ENCODE assay signal across 11 cellular contexts in genomic region chr5:140106101-140106500, GRCh38. TPM values are rescaled to one million over a fixed set of nuclear protein-coding genes. Genes with fewer than 3 reads are reported as not detected.
DNase-seq lines count a peak whose midpoint lies in the region; ATAC-seq and TF ChIP-seq lines count a peak whose summit lies in the region.
"Had no signal": no experiment of that assay in that cellular context is flagged by ENCODE, and none has a peak within 500 bp of the region (broad histone marks: within the 10 kb centered on the region; RNA-seq: fewer than 3 reads in every experiment).

No MANE protein-coding gene starts in this region.

- no peaks in the 10 kb centered on the region for H3K9me2 ChIP-seq in OCI-LY1 (ENCODE audit: low read depth, low read length)

- TF ChIP-seq POLR2A in gastrocnemius medialis (IDR thresholded peaks at IDR 0.05): no peak

- H3K9me3 ChIP-seq in OCI-LY1 (ENCODE audit: low read length): no peaks in the 10 kb centered on the region
- no peaks in the 10 kb centered on the region for H3K9me3 ChIP-seq in gastrocnemius medialis

- intact Hi-C loops in dorsolateral prefrontal cortex (cut with DNase I): loop anchor here (2.0 to 5.0 kb wide), 3 partner anchors 36 to 64 kb away; partner anchors contain the start of gene NRG2 (in 2 of the 2)
- intact Hi-C loops in gastrocnemius medialis (cut with DNase I; ENCODE audit: low total_unique reads): loop anchor here (2.0 kb wide), 1 partner anchor 63 kb away; the partner anchor contains the start of gene NRG2

- H3K4me1 ChIP-seq in OCI-LY1 (ENCODE audit: insufficient read depth, low read length, severe bottlenecking) (peaks cover 23% of the 10 kb centered on the region), gastrocnemius medialis (peaks cover 24 to 35% of the 10 kb centered on the region in 2 donors)

- no peak overlapping the region for H2AFZ ChIP-seq in OCI-LY1 (ENCODE audit: low read length)

- ATAC-seq in gastrocnemius medialis: no peak
- ATAC-seq in GM19023 (IDR thresholded peaks at IDR 0.05; ENCODE audit: unreplicated experiment): no peak

- no peaks in the 10 kb centered on the region for H3K36me3 ChIP-seq in OCI-LY1 (ENCODE audit: insufficient read depth, low read length)
- H3K36me3 ChIP-seq in gastrocnemius medialis: no peaks in the 10 kb centered on the region

- in situ Hi-C loops in gastrocnemius medialis (cut with MboI; ENCODE audit: low sequenced_read_pairs in 4 of 4): no loop called here

- H3K9ac ChIP-seq in OCI-LY1 (ENCODE audit: low read length): no peak overlapping the region

- H3K27me3 ChIP-seq in OCI-LY1 (ENCODE audit: insufficient read depth, low read length) (no peaks in the 10 kb centered on the region), dorsolateral prefrontal cortex (no peaks in the 10 kb centered on the region), gastrocnemius medialis (no peaks in the 10 kb centered on the region)

- H3K27ac ChIP-seq in OCI-LY1 (ENCODE audit: low read depth, low read length, poor library complexity, severe bottlenecking) (no peak overlapping the region), dorsolateral prefrontal cortex (peak overlapping the region in 49 of 59 donors; percentile 34 to 100 (median 98)), gastrocnemius medialis (peak overlapping the region; percentile 98 to 100 (median 98))

- no peaks in the 10 kb centered on the region for H4K20me1 ChIP-seq in OCI-LY1 (ENCODE audit: insufficient read depth, low read length)

- H3K79me2 ChIP-seq in OCI-LY1 (ENCODE audit: insufficient read depth, low read length): no peaks in the 10 kb centered on the region

- H3K4me3 ChIP-seq in OCI-LY1 (ENCODE audit: low read depth, low read length, poor library complexity, severe bottlenecking) (no peak overlapping the region), dorsolateral prefrontal cortex (peak overlapping the region in 8 of 59 donors; percentile 75 to 85 (median 79)), gastrocnemius medialis (no peak overlapping the region)

- H3F3A ChIP-seq in OCI-LY1 (ENCODE audit: insufficient read depth, low read length): no peaks in the 10 kb centered on the region; the same call in 1 of the 2 replicates

- no peak overlapping the region for H3K4me2 ChIP-seq in OCI-LY1 (ENCODE audit: low read length)

- TF ChIP-seq CTCF in OCI-LY1 (IDR thresholded peaks at IDR 0.05; ENCODE audit: low read length) (peak; percentile 33; the same call in 1 of the 2 replicates), dorsolateral prefrontal cortex (IDR thresholded peaks at IDR 0.05 in 54 of 56, conservative IDR thresholded peaks at IDR 0.05 in 2 of 56; ENCODE audit: low read depth in 1 of 56, partially characterized antibody in 56 of 56) (peak in 13 of 56 donors; percentile 10 to 32 (median 21)), gastrocnemius medialis (IDR thresholded peaks at IDR 0.05 in 4 of 5, conservative IDR thresholded peaks at IDR 0.05 in 1 of 5) (no peak)

- peak in 2 of 3 experiments; percentile 2 to 15 for DNase-seq in NCI-H1417 (lab: John Stamatoyannopoulos, UW)
- no peak for DNase-seq in NCI-H1417 treated with DMSO at 0.1 percent for 48 hours (lab: John Stamatoyannopoulos, UW)
- DNase-seq in dorsolateral prefrontal cortex: no peak
- no peak for DNase-seq in gastrocnemius medialis
- DNase-seq in stimulated activated CD4-positive, alpha-beta T cell treated with anti-CD3 and anti-CD28 coated beads, Interleukin-4, amount 100 ng/mL, for 4 hours: no peak
- no peak for DNase-seq in middle frontal gyrus (ENCODE audit: extremely low spot score, low spot score)
- DNase-seq: activated CD4-positive, alpha-beta T cell treated with anti-CD3 and anti-CD28 coated beads, Interleukin-2, amount 50 U/mL, for 4 hours; dermis blood vessel endothelial cell; NCI-H748 treated with DMSO at 0.1 percent for 48 hours had no signal

RNA-seq across cellular contexts. Expression of gene PURA, which starts 7.8 kb away (rescaled TPM):
- 100 to 1,000 TPM in 10 of 120 experiments, 10 to 100 TPM in 110; 69.0 to 107 (median 89.1) TPM for total RNA-seq in dorsolateral prefrontal cortex
- total RNA-seq in gastrocnemius medialis: 10 to 100 TPM; 13.6 to 20.6 (median 16.5) TPM

RNA-seq across cellular contexts. Expression of gene IGIP, which starts 19.6 kb away (rescaled TPM):
- total RNA-seq in dorsolateral prefrontal cortex (10 to 100 TPM; 44.5 to 79.9 (median 61.8) TPM), gastrocnemius medialis (10 to 100 TPM in 1 of 4 donors, 1 to 10 TPM in 3; 6.7 to 13.1 (median 8.2) TPM)

Comparison
In these comparisons a context has a peak if more than half of its experiments do, and no peak if none do; other contexts are left out.
1. DNase-seq: peak in NCI-H1417 (2 of 3); none in NCI-H1417 treated with DMSO at 0.1 percent for 48 hours (single experiment), dorsolateral prefrontal cortex (0 of 10), gastrocnemius medialis (0 of 2), stimulated activated CD4-positive, alpha-beta T cell treated with anti-CD3 and anti-CD28 coated beads, Interleukin-4, amount 100 ng/mL, for 4 hours (0 of 2) and middle frontal gyrus (single experiment).